15 cellular contexts compared by ENCODE assay signal in the genomic region with DNA sequence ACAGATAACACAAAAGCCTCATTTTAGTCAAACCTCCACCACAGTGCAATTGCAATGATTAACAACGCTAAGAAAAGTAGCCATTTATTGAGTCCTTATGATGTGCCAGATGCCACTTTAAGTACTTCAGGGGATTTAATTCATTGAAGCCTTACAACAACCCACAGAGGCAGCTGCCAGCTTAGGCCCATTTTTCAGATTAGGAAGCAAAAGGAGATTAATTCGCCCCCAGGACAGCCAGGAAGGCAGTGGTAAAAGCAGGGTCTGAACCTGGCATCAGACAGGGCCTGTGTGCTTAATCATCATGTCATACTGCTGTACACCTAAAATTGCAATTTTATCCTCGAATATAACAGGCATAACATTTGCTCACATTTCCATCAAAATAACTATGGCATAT.
"Had no signal": no experiment of that assay in that cellular context is flagged by ENCODE, and none has a peak within 500 bp of the region (broad histone marks: within the 10 kb centered on the region; RNA-seq: fewer than 3 reads in every experiment).

No MANE protein-coding gene starts in this region.

- DNase-seq: effector CD4-positive, alpha-beta T cell; gastrocnemius medialis; kidney; left cardiac atrium; mesendoderm; naive B cell; occipital lobe; pancreas; right cardiac atrium; small intestine; stimulated activated CD4-positive, alpha-beta T cell treated with anti-CD3 and anti-CD28 coated beads, Interleukin-2, amount 100 ng/mL, for 48 hours; stimulated activated naive CD4-positive, alpha-beta T cell treated with Interleukin-2 at 50 U/mL for 16 hours; trophoblast cell had no signal

- H3K4me1 ChIP-seq: pancreas had no signal

- H3K4me2 ChIP-seq: hepatocyte had no signal

- H3K27me3 ChIP-seq: gastrocnemius medialis, hepatocyte, pancreas had no signal

- H3K4me3 ChIP-seq: coronary artery, gastrocnemius medialis, hepatocyte, pancreas had no signal

- H3K36me3 ChIP-seq: gastrocnemius medialis, pancreas had no signal

- ATAC-seq: gastrocnemius medialis, left cardiac atrium, pancreas, right cardiac atrium had no signal

- H2AFZ ChIP-seq: hepatocyte had no signal

- H3K9me3 ChIP-seq: gastrocnemius medialis, pancreas had no signal

- H3K27ac ChIP-seq: coronary artery, gastrocnemius medialis, hepatocyte, pancreas had no signal
